8 cellular contexts compared by ENCODE assay signal in genomic region chr3:49939858-49940666, GRCh38. TPM values are rescaled to one million over a fixed set of nuclear protein-coding genes. Genes with fewer than 3 reads are reported as not detected.
DNase-seq lines count a peak whose midpoint lies in the region; ATAC-seq and TF ChIP-seq lines count a peak whose summit lies in the region.

A gene with protein sequence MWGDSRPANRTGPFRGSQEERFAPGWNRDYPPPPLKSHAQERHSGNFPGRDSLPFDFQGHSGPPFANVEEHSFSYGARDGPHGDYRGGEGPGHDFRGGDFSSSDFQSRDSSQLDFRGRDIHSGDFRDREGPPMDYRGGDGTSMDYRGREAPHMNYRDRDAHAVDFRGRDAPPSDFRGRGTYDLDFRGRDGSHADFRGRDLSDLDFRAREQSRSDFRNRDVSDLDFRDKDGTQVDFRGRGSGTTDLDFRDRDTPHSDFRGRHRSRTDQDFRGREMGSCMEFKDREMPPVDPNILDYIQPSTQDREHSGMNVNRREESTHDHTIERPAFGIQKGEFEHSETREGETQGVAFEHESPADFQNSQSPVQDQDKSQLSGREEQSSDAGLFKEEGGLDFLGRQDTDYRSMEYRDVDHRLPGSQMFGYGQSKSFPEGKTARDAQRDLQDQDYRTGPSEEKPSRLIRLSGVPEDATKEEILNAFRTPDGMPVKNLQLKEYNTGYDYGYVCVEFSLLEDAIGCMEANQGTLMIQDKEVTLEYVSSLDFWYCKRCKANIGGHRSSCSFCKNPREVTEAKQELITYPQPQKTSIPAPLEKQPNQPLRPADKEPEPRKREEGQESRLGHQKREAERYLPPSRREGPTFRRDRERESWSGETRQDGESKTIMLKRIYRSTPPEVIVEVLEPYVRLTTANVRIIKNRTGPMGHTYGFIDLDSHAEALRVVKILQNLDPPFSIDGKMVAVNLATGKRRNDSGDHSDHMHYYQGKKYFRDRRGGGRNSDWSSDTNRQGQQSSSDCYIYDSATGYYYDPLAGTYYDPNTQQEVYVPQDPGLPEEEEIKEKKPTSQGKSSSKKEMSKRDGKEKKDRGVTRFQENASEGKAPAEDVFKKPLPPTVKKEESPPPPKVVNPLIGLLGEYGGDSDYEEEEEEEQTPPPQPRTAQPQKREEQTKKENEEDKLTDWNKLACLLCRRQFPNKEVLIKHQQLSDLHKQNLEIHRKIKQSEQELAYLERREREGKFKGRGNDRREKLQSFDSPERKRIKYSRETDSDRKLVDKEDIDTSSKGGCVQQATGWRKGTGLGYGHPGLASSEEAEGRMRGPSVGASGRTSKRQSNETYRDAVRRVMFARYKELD (plus strand): TSS chr3:49940150. CDS start chr3:49962642, 22,492 bp downstream.

- peak within 1 kb of the TSS; percentile 81 to 99 (median 96) for H3K27ac ChIP-seq in spleen

- peak; percentile 93 for ATAC-seq in GM19023 (IDR thresholded peaks at IDR 0.05; ENCODE audit: unreplicated experiment)
- peak; percentile 92 for ATAC-seq in HG03280 (IDR thresholded peaks at IDR 0.05; ENCODE audit: unreplicated experiment)

- intact Hi-C loops in spleen (cut with DNase I; ENCODE audit: low total_unique reads) = no loop called here

- peak; percentile 72 to 78 (median 73) for TF ChIP-seq POLR2A in spleen (IDR thresholded peaks at IDR 0.05)

- WGBS in spleen, 5 donors = 0 to 1% (median 0%) methylated on average over 36 to 74 of the region's 74 CpGs

- H3K4me1 ChIP-seq in spleen = peaks cover 10 to 59% (median 39%) of the 10 kb centered on the region in 6 donors

- DNase-seq in AG08396 (ENCODE audit: low spot score) (peak; percentile 98), NCI-H345 treated with DMSO at 0.1 percent for 48 hours (lab: John Stamatoyannopoulos, UW; ENCODE audit: unreplicated experiment) (peak; percentile 88), inferior parietal cortex (ENCODE audit: extremely low spot score) (peak; percentile 98), spleen (peak; percentile 100)
- peak; percentile 87 to 91 (median 90) for DNase-seq in activated CD4-positive, CD25-positive, alpha-beta regulatory T cell (lab: John Stamatoyannopoulos, UW)
- peak; percentile 95 for DNase-seq in central memory CD4-positive, alpha-beta T cell

- peak within 1 kb of the TSS; percentile 50 to 92 (median 72) for H3K4me3 ChIP-seq in spleen

- H3K9me3 ChIP-seq in spleen = no peaks in the 10 kb centered on the region

- H3K36me3 ChIP-seq in spleen = peaks cover 0 to 15% (median 0%) of the 10 kb centered on the region in 6 donors

- peak in 3 of 11 experiments; percentile 7 to 32 (median 14) for TF ChIP-seq CTCF in spleen (IDR thresholded peaks at IDR 0.05 in 8 of 11, conservative IDR thresholded peaks at IDR 0.05 in 3 of 11)

- H3K27me3 ChIP-seq in spleen (replicated peaks in 1 of 7) = no peaks in the 10 kb centered on the region

RNA-seq across cellular contexts. Expression of the gene that starts here (rescaled TPM):
- total RNA-seq in spleen = 100 to 1,000 TPM; 104 to 191 (median 144) TPM
- polyA plus RNA-seq in spleen = 100 to 1,000 TPM; 118 to 320 (median 303) TPM

Comparison
In these comparisons a context has a peak if more than half of its experiments do, and no peak if none do; other contexts are left out.
1. Peak in every context shown above with its lines: DNase-seq, ATAC-seq, H3K4me3 ChIP-seq and H3K27ac ChIP-seq.